24 cellular contexts compared by ENCODE assay signal in the genomic region with DNA sequence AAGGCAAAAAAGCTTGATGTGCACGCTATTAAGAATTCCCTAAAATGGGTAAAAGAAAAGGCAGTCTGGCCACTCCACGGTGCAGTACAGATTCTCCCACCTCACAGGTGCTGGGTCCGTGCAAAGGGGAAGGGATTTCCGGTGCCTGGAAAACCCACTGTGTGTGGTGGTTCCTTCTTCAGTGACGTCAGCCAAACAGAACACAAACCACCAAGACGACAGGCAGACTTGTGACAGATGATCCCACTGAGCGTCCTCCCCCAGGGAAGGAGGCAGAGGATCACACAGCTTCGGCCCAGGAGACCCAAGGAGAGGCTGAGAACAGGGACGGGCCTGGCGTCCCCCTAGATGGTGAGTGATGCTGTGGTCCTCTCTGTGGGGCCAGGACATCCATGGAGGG. TPM values are rescaled to one million over a fixed set of nuclear protein-coding genes. Genes with fewer than 3 reads are reported as not detected.
DNase-seq lines count a peak whose midpoint lies in the region; ATAC-seq, FAIRE-seq and TF ChIP-seq lines count a peak whose summit lies in the region.
"Had no signal": no experiment of that assay in that cellular context is flagged by ENCODE, and none has a peak within 500 bp of the region (broad histone marks: within the 10 kb centered on the region; RNA-seq: fewer than 3 reads in every experiment).

No MANE protein-coding gene starts in this region.

- H3K4me1 ChIP-seq in GM23338 (ENCODE audit: insufficient read depth) (peaks cover 15% of the 10 kb centered on the region; the same call in 1 of the 2 replicates), H1 (replicated peaks in 1 of 4; ENCODE audit: control insufficient read depth in 3 of 4, insufficient read depth in 4 of 4, low read length in 3 of 4) (peaks cover 0 to 9% (median under 1%) of the 10 kb centered on the region in 4 experiments; a peak in 3 of 7 replicates), osteoblast (ENCODE audit: insufficient read depth, low read length) (no peaks in the 10 kb centered on the region), esophagus squamous epithelium (no peaks in the 10 kb centered on the region)
- H3K4me1 ChIP-seq: A549, HAP-1 had no signal

- no peak overlapping the region for H3K18ac ChIP-seq in H1 (ENCODE audit: extremely low read depth, low read length)

- H3K4ac ChIP-seq in H1 (replicated peaks; ENCODE audit: insufficient read length, low read depth, low read length): no peak overlapping the region

- H3K36me3 ChIP-seq in GM23338 (ENCODE audit: insufficient read depth) (peaks cover 26% of the 10 kb centered on the region), H1 (ENCODE audit: control insufficient read depth in 2 of 4, insufficient read depth in 4 of 4, low read length in 3 of 4) (peaks cover 0 to 58% (median 26%) of the 10 kb centered on the region in 4 experiments; a peak in 5 of 8 replicates), osteoblast (ENCODE audit: insufficient read depth, low read length) (no peaks in the 10 kb centered on the region), esophagus squamous epithelium (no peaks in the 10 kb centered on the region)
- H3K36me3 ChIP-seq: BLaER1 treated with 17β-estradiol and CSF1 and Interleukin-3, amounts not matched to agents 10 nM and 100 nM; HAP-1 had no signal

- H4K91ac ChIP-seq in H1 (replicated peaks; ENCODE audit: insufficient read length, low read length): no peak overlapping the region

- CTCF ChIA-PET in H1 (lab: Charles Lee; ENCODE audit: partially characterized antibody): interaction anchor here (0.7 to 1.4 kb wide), 3 partner anchors 13 to 91 kb away, joined by 3 to 4 read pairs (median 3); no protein-coding TSS in a partner anchor

- TF ChIP-seq POLR2A in H1 (IDR thresholded peaks at IDR 0.05; ENCODE audit: control extremely low read depth in 1 of 2, low read depth in 2 of 2, low read length in 2 of 2) (no peak), esophagus squamous epithelium (IDR thresholded peaks at IDR 0.05) (no peak)

- no peak for TF ChIP-seq CTCF in GM23338 (conservative IDR thresholded peaks at IDR 0.05; ENCODE audit: low read depth in 2 of 2)
- no peak for TF ChIP-seq CTCF in VCaP (conservative IDR thresholded peaks at IDR 0.05)
- no peak for TF ChIP-seq CTCF in H1 (IDR thresholded peaks at IDR 0.05; ENCODE audit: control extremely low read depth in 1 of 3, insufficient read depth in 1 of 3, low read depth in 1 of 3, low read length in 3 of 3)
- TF ChIP-seq CTCF in osteoblast (IDR thresholded peaks at IDR 0.05; ENCODE audit: extremely low read depth, low read depth, low read length): no peak
- TF ChIP-seq CTCF in endothelial cell (IDR thresholded peaks at IDR 0.05; ENCODE audit: unreplicated experiment): no peak
- TF ChIP-seq CTCF in esophagus squamous epithelium (IDR thresholded peaks at IDR 0.05): no peak

- H3K9me2 ChIP-seq in GM23338 (ENCODE audit: insufficient read depth): 0 out of 2 replicates have a peak, but pooled peaks cover 3% of the 10 kb centered on the region

- POLR2A ChIA-PET in H1 (lab: Charles Lee; ENCODE audit: partially characterized antibody): interaction anchor here (2.9 to 11.3 kb wide), 3 partner anchors 10 to 15 kb away, joined by 15 to 224 read pairs (median 208); partner anchors contain the start of gene PHF21B

- no peak overlapping the region for H2AK5ac ChIP-seq in H1 (ENCODE audit: low read depth, low read length)

- H3K4me2 ChIP-seq in GM23338 (no peak overlapping the region), H1 (ENCODE audit: insufficient read depth in 1 of 2, low read depth in 2 of 2, low read length in 2 of 2) (no peak overlapping the region), osteoblast (ENCODE audit: insufficient read depth, low read length) (no peak overlapping the region)
- H3K4me2 ChIP-seq: A549; BLaER1 treated with 17β-estradiol and CSF1 and Interleukin-3, amounts not matched to agents 10 nM and 100 nM had no signal

- no peak overlapping the region for H3K9ac ChIP-seq in H1 (replicated peaks in 1 of 4; ENCODE audit: extremely low read depth in 1 of 4, low read depth in 3 of 4, low read length in 3 of 4)
- H3K9ac ChIP-seq: BLaER1 treated with 17β-estradiol and CSF1 and Interleukin-3, amounts not matched to agents 10 nM and 100 nM had no signal

- H3K4me1 Mint-ChIP-seq in GM23338: peaks cover 20% of the 10 kb centered on the region
- no peaks in the 10 kb centered on the region for H3K4me1 Mint-ChIP-seq in endothelial cell (ENCODE audit: unreplicated experiment)
- H3K4me1 Mint-ChIP-seq: CD14-positive monocyte; CD8-positive, alpha-beta memory T cell had no signal

- ATAC-seq in GM23338 (no peak), GM21786 (IDR thresholded peaks at IDR 0.05; ENCODE audit: unreplicated experiment) (no peak)
- ATAC-seq: A549, GM12878 had no signal

- H3K9me3 ChIP-seq in H1 (ENCODE audit: insufficient read depth in 2 of 2, low read depth in 1 of 2, low read length in 1 of 2) (0 out of 4 replicates have a peak, but pooled peaks cover 0 to under 1% of the 10 kb centered on the region in 2 experiments), osteoblast (ENCODE audit: low read depth, low read length) (no peaks in the 10 kb centered on the region), esophagus squamous epithelium (no peaks in the 10 kb centered on the region)
- H3K9me3 ChIP-seq: A549; BE2C; BLaER1 treated with 17β-estradiol and CSF1 and Interleukin-3, amounts not matched to agents 10 nM and 100 nM; HAP-1 had no signal

- H2BK20ac ChIP-seq in H1 (ENCODE audit: low read length): no peak overlapping the region

- H4K20me1 ChIP-seq in GM23338 (replicated peaks; ENCODE audit: insufficient read depth) (peaks cover 88% of the 10 kb centered on the region), H1 (replicated peaks in 1 of 2; ENCODE audit: control insufficient read depth in 1 of 2, insufficient read depth in 2 of 2, low read length in 2 of 2) (peaks cover 52 to 59% of the 10 kb centered on the region in 2 experiments), osteoblast (ENCODE audit: insufficient read depth, low read length) (no peaks in the 10 kb centered on the region)

- H3K23ac ChIP-seq in H1 (ENCODE audit: insufficient read length): no peak overlapping the region

- 83% methylated on average over 10 of the region's 10 CpGs; no CpG with 5 or more reads in 1 of the 2 experiments for WGBS in H1 (ENCODE audit: extremely low coverage in 1 of 2, insufficient coverage in 1 of 2, insufficient read length in 1 of 2, insufficient replicate concordance in 2 of 2, low coverage in 1 of 2, low lambda C conversion rate in 2 of 2, missing lambda C conversion rate in 1 of 2), 2 experiments
- WGBS in esophagus squamous epithelium, 2 donors: 67 to 83% methylated on average over 8 to 9 of the region's 10 CpGs

- H3K27me3 ChIP-seq in GM23338 (ENCODE audit: insufficient read depth): no peaks in the 10 kb centered on the region
- H3K27me3 ChIP-seq in H1 (replicated peaks in 1 of 4; ENCODE audit: control insufficient read depth in 3 of 4, extremely low read depth in 1 of 4, insufficient read depth in 3 of 4, low read length in 3 of 4): no peaks in the 10 kb centered on the region
- peaks cover 27% of the 10 kb centered on the region for H3K27me3 ChIP-seq in osteoblast (ENCODE audit: insufficient read depth, low read length)
- peaks cover 0 to 23% (median 0%) of the 10 kb centered on the region in 4 donors for H3K27me3 ChIP-seq in esophagus squamous epithelium
- H3K27me3 ChIP-seq: BE2C; BLaER1 treated with 17β-estradiol and CSF1 and Interleukin-3, amounts not matched to agents 10 nM and 100 nM had no signal

- H3K79me2 ChIP-seq in GM23338 (replicated peaks; ENCODE audit: insufficient read depth) (peaks cover 99% of the 10 kb centered on the region), H1 (ENCODE audit: control insufficient read depth in 1 of 2, insufficient read depth in 2 of 2, low read length in 2 of 2) (peaks cover 42 to 99% of the 10 kb centered on the region in 2 experiments), osteoblast (ENCODE audit: insufficient read depth, low read length) (no peaks in the 10 kb centered on the region)

- no peak for FAIRE-seq in H1 (lab: Jason Lieb, UNC)
- FAIRE-seq: A549, D721Med, GM12878 had no signal

- H3K27ac Mint-ChIP-seq in GM23338 (no peak overlapping the region), endothelial cell (ENCODE audit: unreplicated experiment) (no peak overlapping the region)
- H3K27ac Mint-ChIP-seq: CD14-positive monocyte; CD4-positive, alpha-beta T cell; CD8-positive, alpha-beta memory T cell; HFFc6 had no signal

- H3F3A ChIP-seq in GM23338 (replicated peaks; ENCODE audit: low read depth): peaks cover 15% of the 10 kb centered on the region; the same call in 1 of the 2 replicates

- H4K5ac ChIP-seq in H1 (ENCODE audit: insufficient read length, low read depth, low read length): no peak overlapping the region

- H3K14ac ChIP-seq in H1 (ENCODE audit: insufficient read length): no peak overlapping the region

- H2AFZ ChIP-seq in GM23338: no peak overlapping the region
- no peak overlapping the region for H2AFZ ChIP-seq in H1 (ENCODE audit: low read length)
- no peak overlapping the region for H2AFZ ChIP-seq in osteoblast (ENCODE audit: low read length)

- no peak overlapping the region for H4K8ac ChIP-seq in H1 (ENCODE audit: extremely low read depth, insufficient read depth, low read length)

- intact Hi-C loops in esophagus squamous epithelium (cut with DNase I): no loop called here

- H3K36me3 Mint-ChIP-seq in GM23338 (ENCODE audit: low read depth) (peaks cover 25% of the 10 kb centered on the region), endothelial cell (ENCODE audit: low read depth, unreplicated experiment) (no peaks in the 10 kb centered on the region)
- H3K36me3 Mint-ChIP-seq: CD14-positive monocyte; CD8-positive, alpha-beta memory T cell had no signal

- no peak overlapping the region for H2BK12ac ChIP-seq in H1 (ENCODE audit: low read depth, low read length)

- DNase-seq in GM23338 (ENCODE audit: low spot score) (no peak), H1 (ENCODE audit: low read depth in 1 of 2, low spot score in 2 of 2) (no peak), osteoblast (ENCODE audit: insufficient read length, low spot score, missing footprints) (peak; percentile 56), endothelial cell (ENCODE audit: low spot score) (no peak), esophagus squamous epithelium (lab: John Stamatoyannopoulos, UW) (no peak)
- DNase-seq: 8988T; ACHN; AML-193; BE2C; CD4-positive, alpha-beta T cell; CD8-positive, alpha-beta memory T cell; DMS 273 treated with DMSO at 0.1 percent for 48 hours; DMS79; EL; GDM1; HFFc6 had no signal

- H3K27ac ChIP-seq in GM23338 (ENCODE audit: low read depth): 0 out of 2 replicates have a peak overlapping the region, but pooled peaks have one; percentile 39
- H3K27ac ChIP-seq in VCaP: peak overlapping the region; percentile 4; the same call in 1 of the 2 replicates
- H3K27ac ChIP-seq in H1 (ENCODE audit: low read depth, low read length): no peak overlapping the region
- H3K27ac ChIP-seq in osteoblast (ENCODE audit: low read depth, low read length): no peak overlapping the region
- no peak overlapping the region for H3K27ac ChIP-seq in esophagus squamous epithelium
- H3K27ac ChIP-seq: A549; BLaER1 treated with 17β-estradiol and CSF1 and Interleukin-3, amounts not matched to agents 10 nM and 100 nM had no signal

- H3K23me2 ChIP-seq in H1 (ENCODE audit: low read depth, low read length): no peaks in the 10 kb centered on the region; the same call in 1 of the 2 replicates

- peaks cover 57% of the 10 kb centered on the region for H3K79me1 ChIP-seq in H1 (ENCODE audit: low read depth, low read length)

- no peak overlapping the region for H3K4me3 ChIP-seq in GM23338
- H3K4me3 ChIP-seq in H1 (ENCODE audit: extremely low read depth in 1 of 4, insufficient read depth in 2 of 4, low read depth in 3 of 4, low read length in 4 of 4): no peak overlapping the region
- no peak overlapping the region for H3K4me3 ChIP-seq in osteoblast (ENCODE audit: insufficient read depth, low read length)
- H3K4me3 ChIP-seq in esophagus squamous epithelium: no peak overlapping the region
- H3K4me3 ChIP-seq: A549; BLaER1 treated with 17β-estradiol and CSF1 and Interleukin-3, amounts not matched to agents 10 nM and 100 nM; GM12878; HAP-1 had no signal

- no peak overlapping the region for H3K4me3 Mint-ChIP-seq in GM23338
- H3K4me3 Mint-ChIP-seq in endothelial cell (ENCODE audit: unreplicated experiment): no peak overlapping the region
- H3K4me3 Mint-ChIP-seq: CD14-positive monocyte; CD4-positive, alpha-beta T cell; CD8-positive, alpha-beta memory T cell; HFFc6 had no signal

- TF ChIP-seq EP300 in H1 (IDR thresholded peaks at IDR 0.05; ENCODE audit: borderline replicate concordance in 1 of 2, low read depth in 2 of 2, low read length in 2 of 2): no peak

- no peak overlapping the region for H2BK120ac ChIP-seq in H1 (replicated peaks; ENCODE audit: low read depth, low read length)

- peaks cover 11% of the 10 kb centered on the region for H3K27me3 Mint-ChIP-seq in GM23338 (ENCODE audit: insufficient read depth, low read depth, poor library complexity)
- H3K27me3 Mint-ChIP-seq in endothelial cell (ENCODE audit: unreplicated experiment): no peaks in the 10 kb centered on the region

- H2BK15ac ChIP-seq in H1 (ENCODE audit: low read length): no peak overlapping the region

- H2BK5ac ChIP-seq in H1 (ENCODE audit: low read depth, low read length): 0 out of 2 replicates have a peak overlapping the region, but pooled peaks have one; percentile 3

- H3K9me3 Mint-ChIP-seq in GM23338: no peaks in the 10 kb centered on the region
- H3K9me3 Mint-ChIP-seq in endothelial cell (ENCODE audit: unreplicated experiment): no peaks in the 10 kb centered on the region
- H3K9me3 Mint-ChIP-seq: CD4-positive, alpha-beta T cell; CD8-positive, alpha-beta memory T cell; HFFc6 had no signal

- no peak for TF ChIP-seq RAD21 in H1 (IDR thresholded peaks at IDR 0.05 in 1 of 2, conservative IDR thresholded peaks at IDR 0.05 in 1 of 2; ENCODE audit: low read depth in 2 of 2, low read length in 2 of 2)

- no peak overlapping the region for H3K56ac ChIP-seq in H1 (replicated peaks; ENCODE audit: insufficient read length, low read depth, low read length)

RNA-seq across cellular contexts. Expression of gene PHF21B, which starts 18.6 kb away (rescaled TPM):
- total RNA-seq in GM23338 (2014; rRNA removed; shearing (Covaris generic)): 127 and 149 TPM in 2 replicates
- polyA plus RNA-seq in GM23338 (2016; fragmentation: Nextera tagmentation; extraction: Ambion mirVana) (16.5 and 20.6 TPM in 2 replicates), H1 (2011; rRNA removed) (19.3 and 24.7 TPM in 2 replicates)
- 57.2 and 68.1 TPM in 2 replicates for total RNA-seq in H1 (2021; fragmentation: NEBNext Ultra II Directional; extraction: Animal tissue kit (Norgen Biotek cat#: 25700))
- polyA plus RNA-seq in H1 (2011; cell fraction: cytosol; rRNA removed): 25.0 TPM
- 90.7 TPM for polyA plus RNA-seq in H1 (2011; cell fraction: nucleus; rRNA removed)
- 21.1 to 32.7 TPM (median 27.9 TPM) in 4 replicates for polyA plus RNA-seq in H1 (2012, experiment 1 of 2)
- 6.5 TPM for polyA plus RNA-seq in H1 (2012, experiment 2 of 2)
- 18.8 TPM for polyA plus RNA-seq in H1 (2013, experiment 1 of 2)
- polyA plus RNA-seq in H1 (2013, experiment 2 of 2): 14.5 TPM
- 41.2 and 52.3 TPM in 2 replicates for polyA minus RNA-seq in H1 (2011; rRNA and poly(A)+ RNA removed)
- polyA minus RNA-seq in H1 (2011; cell fraction: cytosol; rRNA and poly(A)+ RNA removed): 47.8 TPM
- polyA minus RNA-seq in H1 (2011; cell fraction: nucleus; rRNA and poly(A)+ RNA removed): 135 TPM
- total RNA-seq in osteoblast (not detected in 2 replicates), endothelial cell (ENCODE audit: unreplicated experiment) (4.6 TPM), esophagus squamous epithelium (under 1 TPM in 2 of 4 donors, not detected in 2; 0.04 to 0.19 TPM)
- total RNA-seq: CD4-positive, alpha-beta T cell; CD8-positive, alpha-beta memory T cell; GM12878; HFFc6 had no signal
- polyA plus RNA-seq: CD14-positive monocyte; CD8-positive, alpha-beta memory T cell had no signal

Comparison
In these comparisons a context has a peak if more than half of its experiments do, and no peak if none do; other contexts are left out.
1. H3K27ac ChIP-seq: peak in GM23338 (single experiment) and VCaP (single experiment); none in H1 (single experiment), osteoblast (single experiment) and esophagus squamous epithelium (0 of 4).
2. RNA of gene PHF21B, which starts 18.6 kb away (total RNA-seq): 127 to 149 TPM in GM23338 and 57.2 to 68.1 TPM in H1; 4.6 TPM in endothelial cell (single experiment), 0.04 to 0.19 TPM in esophagus squamous epithelium and not detected in osteoblast; every median in the first group is over 10 times any median in the second.